ENCODE assay signal across 8 cellular contexts in the genomic region with DNA sequence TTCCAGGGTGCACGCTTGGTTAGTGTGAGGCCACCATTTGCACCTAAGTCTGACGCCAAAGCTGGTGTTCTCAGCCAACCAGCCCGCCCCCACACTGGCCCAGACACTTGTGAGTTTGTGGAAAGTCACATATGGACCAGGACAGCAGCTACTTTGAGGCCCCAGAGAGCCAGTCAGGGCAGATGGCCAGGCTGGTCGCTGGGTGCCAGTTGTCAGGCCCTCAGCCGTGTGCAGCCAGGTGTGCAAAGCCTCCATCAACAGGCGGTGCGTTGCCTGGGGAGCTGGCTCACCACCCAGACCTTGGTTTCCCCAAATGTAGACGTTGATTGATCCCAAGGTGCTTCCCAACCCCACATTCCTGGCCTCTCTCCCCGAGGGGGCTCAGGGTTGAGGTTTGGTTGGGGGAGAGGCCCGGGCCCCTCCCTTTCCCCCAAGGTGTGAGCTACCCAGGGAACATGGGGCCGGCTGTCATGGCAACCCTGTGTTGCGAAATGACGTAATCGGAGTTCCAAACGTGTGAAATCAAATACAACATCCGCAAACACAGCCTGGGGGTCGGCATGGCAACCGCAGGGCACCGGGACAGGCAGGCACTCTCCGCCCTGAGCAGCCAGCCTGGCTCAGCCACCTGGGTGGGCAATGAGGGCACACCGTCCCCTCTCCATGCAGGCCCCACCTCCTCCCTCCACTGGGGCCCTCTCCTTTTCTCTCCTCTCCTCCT. TPM values are rescaled to one million over a fixed set of nuclear protein-coding genes. Genes with fewer than 3 reads are reported as not detected.
A peak's percentile ranks its signal among the peaks of the same experiment; 100 is the strongest.
DNase-seq lines count a peak whose midpoint lies in the region; ATAC-seq and TF ChIP-seq lines count a peak whose summit lies in the region.

No MANE protein-coding gene starts in this region.

- TF ChIP-seq CTCF in AG10803 (conservative IDR thresholded peaks at IDR 0.05; ENCODE audit: low read length) (no peak), fibroblast of pulmonary artery (IDR thresholded peaks at IDR 0.05; ENCODE audit: low read length, missing control alignments) (no peak), ascending aorta (IDR thresholded peaks at IDR 0.05) (no peak)

- H3K27me3 ChIP-seq in ascending aorta: no peaks in the 10 kb centered on the region

- H3K4me1 ChIP-seq in ascending aorta: no peaks in the 10 kb centered on the region

- H3K9me3 ChIP-seq in ascending aorta: no peaks in the 10 kb centered on the region

- H3K4me3 ChIP-seq in AG10803 (ENCODE audit: low read length) (no peak overlapping the region), fibroblast of pulmonary artery (replicated peaks; ENCODE audit: low read depth, low read length) (no peak overlapping the region), ascending aorta (no peak overlapping the region)

- no peaks in the 10 kb centered on the region for H3K36me3 ChIP-seq in ascending aorta

- DNase-seq in AG10803 (ENCODE audit: low read depth): peak; percentile 25
- peak; percentile 20 for DNase-seq in LHCN-M2 (ENCODE audit: low read depth)
- peak; percentile 19 for DNase-seq in NCI-H526 treated with DMSO at 0.1 percent for 48 hours (lab: John Stamatoyannopoulos, UW)
- DNase-seq in fibroblast of pulmonary artery (ENCODE audit: low read depth): peak; percentile 47
- DNase-seq in activated CD4-positive, CD25-positive, alpha-beta regulatory T cell treated with anti-CD3 and anti-CD28 coated beads, Interleukin-2, amount 50 U/mL, for 72 hours: no peak
- no peak for DNase-seq in sciatic nerve (ENCODE audit: low spot score)
- DNase-seq in stimulated activated CD4-positive, alpha-beta T cell treated with anti-CD3 and anti-CD28 coated beads, Interleukin-1b, Interleukin-23, amount 100 ng/mL, for 48 hours: no peak
- no peak for DNase-seq in ascending aorta (ENCODE audit: low spot score in 2 of 2)

- ATAC-seq in sciatic nerve: no peak

- no peak overlapping the region for H3K27ac ChIP-seq in ascending aorta

- intact Hi-C loops in sciatic nerve (cut with DNase I): no loop called here
- intact Hi-C loops in ascending aorta (cut with DNase I): no loop called here

RNA-seq across cellular contexts. Expression of gene WNT4, which starts 42.2 kb away (rescaled TPM):
- total RNA-seq in LHCN-M2 (2014; rRNA removed) (not detected in 2 replicates), sciatic nerve (0.22 TPM), ascending aorta (not detected)
- 0.07 TPM for polyA plus RNA-seq in LHCN-M2 (2012)

Comparison
In these comparisons a context has a peak if more than half of its experiments do, and no peak if none do; other contexts are left out.
1. DNase-seq: peak in AG10803 (single experiment), LHCN-M2 (single experiment), NCI-H526 treated with DMSO at 0.1 percent for 48 hours (single experiment) and fibroblast of pulmonary artery (single experiment); none in activated CD4-positive, CD25-positive, alpha-beta regulatory T cell treated with anti-CD3 and anti-CD28 coated beads, Interleukin-2, amount 50 U/mL, for 72 hours (single experiment), sciatic nerve (single experiment), stimulated activated CD4-positive, alpha-beta T cell treated with anti-CD3 and anti-CD28 coated beads, Interleukin-1b, Interleukin-23, amount 100 ng/mL, for 48 hours (single experiment) and ascending aorta (0 of 2).